In the genomic region with DNA sequence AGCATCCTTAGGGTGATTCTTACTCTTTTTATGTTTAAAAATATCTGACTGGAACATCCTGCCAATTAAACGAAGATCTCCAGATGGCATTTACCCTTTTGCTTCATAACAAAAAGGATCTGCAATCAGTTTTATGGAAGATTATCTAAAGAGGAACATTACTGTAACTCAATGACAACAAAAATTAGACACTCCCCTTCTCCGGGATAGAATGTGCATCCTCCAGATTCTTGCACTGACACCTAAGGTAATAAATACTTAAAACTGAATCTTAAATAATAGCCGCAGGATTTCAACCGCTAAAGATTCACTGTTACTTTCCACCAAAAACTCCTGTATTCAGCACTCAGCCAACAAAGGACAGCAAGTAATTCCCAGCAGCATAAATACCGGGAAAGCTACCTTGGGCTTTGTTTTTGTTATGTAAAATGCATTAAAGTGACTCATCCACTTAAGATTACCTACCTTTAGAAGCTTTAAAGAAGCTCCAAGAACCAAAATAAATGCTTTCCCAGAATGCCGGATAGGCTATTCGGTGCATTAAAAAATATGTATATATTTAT, we compare ENCODE assay signal across 9 cellular contexts. TPM values are rescaled to one million over a fixed set of nuclear protein-coding genes. Genes with fewer than 3 reads are reported as not detected.
DNase-seq lines count a peak whose midpoint lies in the region; ATAC-seq and TF ChIP-seq lines count a peak whose summit lies in the region.
"Had no signal": no experiment of that assay in that cellular context is flagged by ENCODE, and none has a peak within 500 bp of the region (broad histone marks: within the 10 kb centered on the region; RNA-seq: fewer than 3 reads in every experiment).

No MANE protein-coding gene starts in this region.

- H3K79me2 ChIP-seq in parathyroid adenoma, result no peaks in the 10 kb centered on the region

- H3K27me3 ChIP-seq in parathyroid adenoma (ENCODE audit: control insufficient read depth, insufficient read depth, low read length), result peaks cover 2% of the 10 kb centered on the region

- H3K4me3 ChIP-seq in epithelial cell of proximal tubule (ENCODE audit: low read depth, low read length) (peak overlapping the region; percentile 66), parathyroid adenoma (ENCODE audit: low read depth, low read length) (no peak overlapping the region)

- ATAC-seq in GM18873 (IDR thresholded peaks at IDR 0.05; ENCODE audit: low FRiP score, unreplicated experiment), result no peak
- ATAC-seq in GM18511 (IDR thresholded peaks at IDR 0.05; ENCODE audit: unreplicated experiment), result no peak

- no peaks in the 10 kb centered on the region for H3K9me3 ChIP-seq in parathyroid adenoma (ENCODE audit: control insufficient read depth, low read length)

- peak; percentile 11 for DNase-seq in EH (ENCODE audit: low read depth)
- peak; percentile 24 for DNase-seq in NCI-H1694 (lab: John Stamatoyannopoulos, UW)
- no peak for DNase-seq in epithelial cell of proximal tubule (ENCODE audit: low read depth)
- no peak for DNase-seq in NCI-H226
- no peak for DNase-seq in HuH-7.5 (ENCODE audit: low spot score)
- DNase-seq: MV-4-11 had no signal

- H3K27ac ChIP-seq in parathyroid adenoma, result no peak overlapping the region

- peaks cover 3% of the 10 kb centered on the region for H3K4me1 ChIP-seq in parathyroid adenoma

- H2AFZ ChIP-seq in parathyroid adenoma, result peak overlapping the region; percentile 1

- no peak overlapping the region for H3K9ac ChIP-seq in parathyroid adenoma

- no peak for TF ChIP-seq CTCF in epithelial cell of proximal tubule (conservative IDR thresholded peaks at IDR 0.05; ENCODE audit: low read depth, low read length)
- no peak for TF ChIP-seq CTCF in parathyroid adenoma (IDR thresholded peaks at IDR 0.05)

- no peaks in the 10 kb centered on the region for H3K36me3 ChIP-seq in parathyroid adenoma (ENCODE audit: control insufficient read depth, insufficient read depth, low read length)

- no peak overlapping the region for H3K4me2 ChIP-seq in parathyroid adenoma (ENCODE audit: low read length)

RNA-seq across cellular contexts. Expression of gene CACNA2D1, which starts 1.6 kb away (rescaled TPM):
- total RNA-seq in epithelial cell of proximal tubule, result 3.5 and 6.1 TPM in 2 replicates

Comparison
In these comparisons a context has a peak if more than half of its experiments do, and no peak if none do; other contexts are left out.
1. DNase-seq: peak in EH (single experiment) and NCI-H1694 (single experiment); none in epithelial cell of proximal tubule (single experiment), NCI-H226 (single experiment) and HuH-7.5 (single experiment).